ENCODE assay signal across 14 cellular contexts in the genomic region with DNA sequence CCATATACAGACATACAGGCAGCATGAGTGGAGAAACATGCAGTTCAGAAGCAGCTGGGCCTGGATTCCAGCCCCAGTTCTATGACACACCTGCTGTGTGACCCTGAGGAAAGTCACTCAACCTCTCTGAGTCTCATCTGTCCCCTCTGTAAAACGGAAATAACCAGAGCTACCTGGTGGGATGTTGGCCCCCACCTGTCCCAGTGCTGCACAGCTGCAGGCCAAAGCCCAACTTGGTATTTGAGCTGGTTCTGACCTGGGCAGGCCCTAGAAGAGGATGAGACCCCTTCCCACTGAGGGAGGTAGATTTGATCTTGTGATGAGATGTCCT. TPM values are rescaled to one million over a fixed set of nuclear protein-coding genes. Genes with fewer than 3 reads are reported as not detected.
DNase-seq lines count a peak whose midpoint lies in the region; ATAC-seq and TF ChIP-seq lines count a peak whose summit lies in the region.
"Had no signal": no experiment of that assay in that cellular context is flagged by ENCODE, and none has a peak within 500 bp of the region (broad histone marks: within the 10 kb centered on the region; RNA-seq: fewer than 3 reads in every experiment).

No MANE protein-coding gene starts in this region.

- CTCF ChIA-PET in activated naive CD4-positive, alpha-beta T cell treated with anti-CD3 and anti-CD28 coated beads, Interleukin-2, amount 10 ng/mL, durations not matched to agents 7 days and 5 days (lab: Charles Lee), result interaction anchor here (1.3 to 2.7 kb wide), 3 partner anchors 13 to 55 kb away, joined by 4 to 10 read pairs (median 4); partner anchors contain the start of gene PPP1R16B
- CTCF ChIA-PET in activated naive CD4-positive, alpha-beta T cell treated with anti-CD3 and anti-CD28 coated beads for 36 hours (lab: Charles Lee), result interaction anchor here (0.7 kb wide), 1 partner anchor 18 kb away, joined by 4 read pairs; no protein-coding TSS in a partner anchor

- H3K27ac ChIP-seq in spleen (peak overlapping the region in 7 of 8 donors; percentile 10 to 87 (median 77)), gastroesophageal sphincter (no peak overlapping the region)

- no peaks in the 10 kb centered on the region for H3K27me3 ChIP-seq in spleen (replicated peaks in 1 of 7)
- H3K27me3 ChIP-seq in gastroesophageal sphincter, result peaks cover 6% of the 10 kb centered on the region

- no peak for ATAC-seq in gastroesophageal sphincter

- H3K27ac Mint-ChIP-seq in activated naive CD4-positive, alpha-beta T cell treated with anti-CD3 and anti-CD28 coated beads, Interleukin-2, amount 10 ng/mL, durations not matched to agents 7 days and 5 days, result peak overlapping the region; percentile 52
- no peak overlapping the region for H3K27ac Mint-ChIP-seq in activated naive CD4-positive, alpha-beta T cell treated with anti-CD3 and anti-CD28 coated beads for 36 hours
- peak overlapping the region; percentile 21 for H3K27ac Mint-ChIP-seq in activated T-helper 2 cell treated with anti-CD3 and anti-CD28 coated beads, Interferon-gamma antibody, Interleukin-2, Interleukin-4, amounts not matched to agents 10 μg/mL and 5 μg/mL and 100 μg/mL, durations not matched to agents 14 hours and 24 hours and 36 hours

- no peaks in the 10 kb centered on the region for H3K27me3 Mint-ChIP-seq in activated naive CD4-positive, alpha-beta T cell treated with anti-CD3 and anti-CD28 coated beads, Interleukin-2, amount 10 ng/mL, durations not matched to agents 7 days and 5 days
- H3K27me3 Mint-ChIP-seq in activated naive CD4-positive, alpha-beta T cell treated with anti-CD3 and anti-CD28 coated beads for 36 hours (ENCODE audit: low read depth), result no peaks in the 10 kb centered on the region
- H3K27me3 Mint-ChIP-seq in activated T-helper 2 cell treated with anti-CD3 and anti-CD28 coated beads, Interferon-gamma antibody, Interleukin-2, Interleukin-4, amounts not matched to agents 10 μg/mL and 5 μg/mL and 100 μg/mL, durations not matched to agents 14 hours and 24 hours and 36 hours (ENCODE audit: low read depth), result no peaks in the 10 kb centered on the region

- 36 to 84% (median 72%) methylated on average over 1 of the region's 1 CpG; no CpG with 5 or more reads in 1 of the 5 donors for WGBS in spleen, 5 donors
- WGBS in gastroesophageal sphincter (ENCODE audit: low coverage in 1 of 2), 2 donors, result 86% methylated on average over 1 of the region's 1 CpG; no CpG with 5 or more reads in 1 of the 2 donors

- DNase-seq in activated naive CD4-positive, alpha-beta T cell treated with anti-CD3 and anti-CD28 coated beads, Interleukin-2, amount 10 ng/mL, durations not matched to agents 7 days and 5 days, result no peak
- DNase-seq in activated naive CD4-positive, alpha-beta T cell treated with anti-CD3 and anti-CD28 coated beads for 36 hours, result no peak
- DNase-seq in GM12865 (ENCODE audit: low read depth) (peak; percentile 21), spleen (no peak), kidney glomerular epithelial cell (lab: John Stamatoyannopoulos, UW) (no peak)
- no peak for DNase-seq in activated T-helper 2 cell treated with anti-CD3 and anti-CD28 coated beads, Interferon-gamma antibody, Interleukin-2, Interleukin-4, amounts not matched to agents 10 μg/mL and 5 μg/mL and 100 μg/mL, durations not matched to agents 14 hours and 24 hours and 36 hours (ENCODE audit: low spot score)
- DNase-seq in stimulated activated naive CD4-positive, alpha-beta T cell (lab: John Stamatoyannopoulos, UW), result no peak
- DNase-seq: activated gamma-delta T cell treated with Interleukin-2 at 50 U/mL for 16 hours; NCI-H1092 treated with DMSO at 0.1 percent for 48 hours; NCI-H510A; NK-92 treated with Interleukin-12 subunit alpha and Interleukin-12 subunit beta, amount 100 ng/mL, for 24 hours had no signal

- H3K4me1 ChIP-seq in spleen, result peaks cover 50 to 100% (median 92%) of the 10 kb centered on the region in 6 donors
- H3K4me1 ChIP-seq in gastroesophageal sphincter, result no peaks in the 10 kb centered on the region

- H3K9me3 ChIP-seq in spleen (no peaks in the 10 kb centered on the region), gastroesophageal sphincter (no peaks in the 10 kb centered on the region)
- H3K9me3 ChIP-seq: mucosa of descending colon had no signal

- H3K4me3 ChIP-seq in GM12865 (ENCODE audit: low read depth, low read length), result no peak overlapping the region
- no peak overlapping the region for H3K4me3 ChIP-seq in spleen
- H3K4me3 ChIP-seq in gastroesophageal sphincter, result no peak overlapping the region
- H3K4me3 ChIP-seq: mucosa of descending colon had no signal

- no peak for TF ChIP-seq POLR2A in spleen (IDR thresholded peaks at IDR 0.05)
- no peak for TF ChIP-seq POLR2A in gastroesophageal sphincter (IDR thresholded peaks at IDR 0.05)

- TF ChIP-seq EP300 in gastroesophageal sphincter (IDR thresholded peaks at IDR 0.05), result no peak

- no peak overlapping the region for H3K4me3 Mint-ChIP-seq in activated naive CD4-positive, alpha-beta T cell treated with anti-CD3 and anti-CD28 coated beads, Interleukin-2, amount 10 ng/mL, durations not matched to agents 7 days and 5 days
- H3K4me3 Mint-ChIP-seq in activated naive CD4-positive, alpha-beta T cell treated with anti-CD3 and anti-CD28 coated beads for 36 hours, result no peak overlapping the region
- H3K4me3 Mint-ChIP-seq in activated T-helper 2 cell treated with anti-CD3 and anti-CD28 coated beads, Interferon-gamma antibody, Interleukin-2, Interleukin-4, amounts not matched to agents 10 μg/mL and 5 μg/mL and 100 μg/mL, durations not matched to agents 14 hours and 24 hours and 36 hours (ENCODE audit: low read depth), result no peak overlapping the region

- peaks cover 21% of the 10 kb centered on the region for H3K36me3 Mint-ChIP-seq in activated naive CD4-positive, alpha-beta T cell treated with anti-CD3 and anti-CD28 coated beads, Interleukin-2, amount 10 ng/mL, durations not matched to agents 7 days and 5 days
- H3K36me3 Mint-ChIP-seq in activated naive CD4-positive, alpha-beta T cell treated with anti-CD3 and anti-CD28 coated beads for 36 hours (ENCODE audit: low read depth), result peaks cover 2% of the 10 kb centered on the region
- H3K36me3 Mint-ChIP-seq in activated T-helper 2 cell treated with anti-CD3 and anti-CD28 coated beads, Interferon-gamma antibody, Interleukin-2, Interleukin-4, amounts not matched to agents 10 μg/mL and 5 μg/mL and 100 μg/mL, durations not matched to agents 14 hours and 24 hours and 36 hours (ENCODE audit: low read depth), result peaks cover 36% of the 10 kb centered on the region

- intact Hi-C loops in activated naive CD4-positive, alpha-beta T cell treated with anti-CD3 and anti-CD28 coated beads for 36 hours (cut with micrococcal nuclease), result no loop called here
- intact Hi-C loops in activated T-helper 2 cell treated with anti-CD3 and anti-CD28 coated beads, Interferon-gamma antibody, Interleukin-2, Interleukin-4, amounts not matched to agents 10 μg/mL and 5 μg/mL and 100 μg/mL, durations not matched to agents 14 hours and 24 hours and 36 hours (cut with micrococcal nuclease), result no loop called here
- intact Hi-C loops in spleen (cut with DNase I; ENCODE audit: low total_unique reads), result no loop called here

- no peak for TF ChIP-seq CTCF in GM12865 (IDR thresholded peaks at IDR 0.05; ENCODE audit: insufficient read depth, low read depth, low read length, missing control alignments)
- no peak for TF ChIP-seq CTCF in spleen (IDR thresholded peaks at IDR 0.05 in 8 of 11, conservative IDR thresholded peaks at IDR 0.05 in 3 of 11)
- no peak for TF ChIP-seq CTCF in gastroesophageal sphincter (IDR thresholded peaks at IDR 0.05)

- peaks cover 67% of the 10 kb centered on the region for H3K4me1 Mint-ChIP-seq in activated naive CD4-positive, alpha-beta T cell treated with anti-CD3 and anti-CD28 coated beads, Interleukin-2, amount 10 ng/mL, durations not matched to agents 7 days and 5 days
- peaks cover 61% of the 10 kb centered on the region for H3K4me1 Mint-ChIP-seq in activated naive CD4-positive, alpha-beta T cell treated with anti-CD3 and anti-CD28 coated beads for 36 hours (ENCODE audit: low read depth)
- peaks cover 64% of the 10 kb centered on the region for H3K4me1 Mint-ChIP-seq in activated T-helper 2 cell treated with anti-CD3 and anti-CD28 coated beads, Interferon-gamma antibody, Interleukin-2, Interleukin-4, amounts not matched to agents 10 μg/mL and 5 μg/mL and 100 μg/mL, durations not matched to agents 14 hours and 24 hours and 36 hours (ENCODE audit: low read depth)

- H3K9me3 Mint-ChIP-seq in activated naive CD4-positive, alpha-beta T cell treated with anti-CD3 and anti-CD28 coated beads, Interleukin-2, amount 10 ng/mL, durations not matched to agents 7 days and 5 days, result no peaks in the 10 kb centered on the region
- no peaks in the 10 kb centered on the region for H3K9me3 Mint-ChIP-seq in activated naive CD4-positive, alpha-beta T cell treated with anti-CD3 and anti-CD28 coated beads for 36 hours
- H3K9me3 Mint-ChIP-seq in activated T-helper 2 cell treated with anti-CD3 and anti-CD28 coated beads, Interferon-gamma antibody, Interleukin-2, Interleukin-4, amounts not matched to agents 10 μg/mL and 5 μg/mL and 100 μg/mL, durations not matched to agents 14 hours and 24 hours and 36 hours, result no peaks in the 10 kb centered on the region

- H3K36me3 ChIP-seq in spleen (peaks cover 0 to 3% (median 0%) of the 10 kb centered on the region in 6 donors), gastroesophageal sphincter (no peaks in the 10 kb centered on the region)

RNA-seq across cellular contexts. Expression of gene PPP1R16B, which starts 55.5 kb away (rescaled TPM):
- total RNA-seq in activated naive CD4-positive, alpha-beta T cell treated with anti-CD3 and anti-CD28 coated beads for 36 hours, result 10 to 100 TPM; 38.1 to 40.0 TPM
- 109 and 111 TPM in 2 replicates for total RNA-seq in activated T-helper 2 cell treated with anti-CD3 and anti-CD28 coated beads, Interferon-gamma antibody, Interleukin-2, Interleukin-4, amounts not matched to agents 10 μg/mL and 5 μg/mL and 100 μg/mL, durations not matched to agents 14 hours and 24 hours and 36 hours
- total RNA-seq in spleen (10 to 100 TPM; 35.7 to 66.0 (median 47.4) TPM), gastroesophageal sphincter (1 to 10 TPM; 4.1 to 10.0 (median 5.5) TPM)
- polyA plus RNA-seq in spleen, result 10 to 100 TPM; 16.0 to 35.0 (median 16.5) TPM
- total RNA-seq: LHCN-M2 had no signal

Comparison
In these comparisons a context has a peak if more than half of its experiments do, and no peak if none do; other contexts are left out.
1. H3K27ac ChIP-seq: peak in spleen (7 of 8); none in gastroesophageal sphincter (0 of 4).